Comparison of ENCODE assay signal across 1 cellular context in genomic region chr20:45426621-45427020, GRCh38.
TF ChIP-seq lines count a peak whose summit lies in the region.

No MANE protein-coding gene starts in this region.

TF ChIP-seq in HepG2, 621 proteins besides CTCF, POLR2A, EP300 and RAD21:
- TF ChIP-seq CBX5 (CRISPR knock-in tag; IDR thresholded peaks at IDR 0.05; ENCODE audit: borderline replicate concordance) (no peak), LCORL (IDR thresholded peaks at IDR 0.05) (no peak), LCORL (CRISPR knock-in tag; IDR thresholded peaks at IDR 0.05) (no peak), ELF3 (CRISPR knock-in tag; IDR thresholded peaks at IDR 0.05) (no peak), RFX5 (IDR thresholded peaks at IDR 0.05; ENCODE audit: low read depth, low read length) (no peak), ZZZ3 (CRISPR knock-in tag; IDR thresholded peaks at IDR 0.05; ENCODE audit: borderline replicate concordance) (no peak), ZNF180 (CRISPR knock-in tag; IDR thresholded peaks at IDR 0.05; ENCODE audit: borderline replicate concordance, low read depth) (no peak), TEF (CRISPR knock-in tag; IDR thresholded peaks at IDR 0.05) (0 out of 2 replicates have a peak, but pooled peaks have one; percentile 53), SMAD9 (CRISPR knock-in tag; IDR thresholded peaks at IDR 0.05) (no peak)
